17 cellular contexts compared by ENCODE assay signal in the genomic region with DNA sequence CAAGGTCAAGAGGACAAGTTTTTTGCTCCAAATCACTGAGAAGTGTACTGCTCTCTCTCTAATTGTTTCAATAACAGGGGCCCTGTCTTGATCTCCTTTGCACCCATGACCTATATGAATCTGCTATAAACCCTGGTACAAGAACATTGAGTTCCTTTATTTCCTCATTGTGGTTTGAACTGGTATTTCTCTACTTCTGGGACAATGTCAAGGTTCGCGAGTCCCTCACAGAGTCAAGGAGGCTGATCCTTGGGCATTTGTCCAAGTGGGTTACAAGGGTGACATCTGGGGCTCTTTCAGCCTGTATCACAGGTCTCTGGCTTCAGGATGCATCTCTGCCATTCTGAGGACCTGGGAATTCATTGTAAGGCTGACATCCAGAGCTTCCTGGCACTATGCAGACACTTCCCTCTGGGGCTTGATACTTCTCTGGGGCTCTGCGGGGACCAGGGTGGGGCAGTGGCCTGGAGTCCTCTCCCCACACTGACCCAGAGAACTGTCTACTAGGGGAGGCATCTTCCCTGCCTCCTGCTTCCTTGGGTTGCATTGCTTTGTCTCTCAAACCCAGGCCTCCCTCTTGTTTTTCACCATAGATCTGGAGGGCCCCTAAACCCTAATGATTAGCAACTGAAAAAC. TPM values are rescaled to one million over a fixed set of nuclear protein-coding genes. Genes with fewer than 3 reads are reported as not detected.
A peak's percentile ranks its signal among the peaks of the same experiment; 100 is the strongest.
DNase-seq lines count a peak whose midpoint lies in the region; ATAC-seq, FAIRE-seq and TF ChIP-seq lines count a peak whose summit lies in the region.
"Had no signal": no experiment of that assay in that cellular context is flagged by ENCODE, and none has a peak within 500 bp of the region (broad histone marks: within the 10 kb centered on the region; RNA-seq: fewer than 3 reads in every experiment).

No MANE protein-coding gene starts in this region.

- H3K4me1 Mint-ChIP-seq in nephron: peaks cover 8% of the 10 kb centered on the region
- H3K4me1 Mint-ChIP-seq: memory B cell had no signal

- no peaks in the 10 kb centered on the region for H3K36me3 ChIP-seq in BLaER1 treated with 17β-estradiol and CSF1 and Interleukin-3, amounts not matched to agents 10 nM and 100 nM
- H3K36me3 ChIP-seq in KMS-11 (ENCODE audit: insufficient read depth): no peaks in the 10 kb centered on the region
- no peaks in the 10 kb centered on the region for H3K36me3 ChIP-seq in H1 (ENCODE audit: control insufficient read depth in 2 of 4, insufficient read depth in 4 of 4, low read length in 3 of 4)
- H3K36me3 ChIP-seq: Peyer's patch had no signal

- H3K79me2 ChIP-seq in KMS-11 (ENCODE audit: insufficient read depth, low read depth) (no peaks in the 10 kb centered on the region), H1 (ENCODE audit: control insufficient read depth in 1 of 2, insufficient read depth in 2 of 2, low read length in 2 of 2) (no peaks in the 10 kb centered on the region)

- H2BK15ac ChIP-seq in H1 (ENCODE audit: low read length): no peak overlapping the region

- no peak overlapping the region for H3K14ac ChIP-seq in H1 (ENCODE audit: insufficient read length)

- H3K23ac ChIP-seq in H1 (ENCODE audit: insufficient read length): no peak overlapping the region

- H2BK12ac ChIP-seq in H1 (ENCODE audit: low read depth, low read length): no peak overlapping the region; the same call in 1 of the 2 replicates

- no peak overlapping the region for H3K4me3 ChIP-seq in BLaER1 treated with 17β-estradiol and CSF1 and Interleukin-3, amounts not matched to agents 10 nM and 100 nM
- H3K4me3 ChIP-seq in KMS-11 (IDR thresholded peaks at IDR 0.05; ENCODE audit: insufficient read depth, low read depth, low read length) (no peak overlapping the region), H1 (ENCODE audit: extremely low read depth in 1 of 4, insufficient read depth in 2 of 4, low read depth in 3 of 4, low read length in 4 of 4) (no peak overlapping the region)
- H3K4me3 ChIP-seq: Peyer's patch had no signal

- peak overlapping the region in 6 of 11 experiments; percentile 10 to 69 (median 36); a peak in 8 of 22 replicates for H3K4me2 ChIP-seq in BLaER1 treated with 17β-estradiol and CSF1 and Interleukin-3, amounts not matched to agents 10 nM and 100 nM
- no peak overlapping the region for H3K4me2 ChIP-seq in KMS-11
- peak overlapping the region in 1 of 2 experiments; percentile 41; a peak in 2 of 4 replicates for H3K4me2 ChIP-seq in H1 (ENCODE audit: insufficient read depth in 1 of 2, low read depth in 2 of 2, low read length in 2 of 2)

- H3K9ac ChIP-seq in BLaER1 treated with 17β-estradiol and CSF1 and Interleukin-3, amounts not matched to agents 10 nM and 100 nM: no peak overlapping the region
- H3K9ac ChIP-seq in KMS-11: no peak overlapping the region
- H3K9ac ChIP-seq in H1 (replicated peaks in 1 of 4; ENCODE audit: extremely low read depth in 1 of 4, low read depth in 3 of 4, low read length in 3 of 4): no peak overlapping the region

- TF ChIP-seq CTCF in KMS-11 (conservative IDR thresholded peaks at IDR 0.05; ENCODE audit: low read depth, low read length) (no peak), H1 (IDR thresholded peaks at IDR 0.05; ENCODE audit: control extremely low read depth in 1 of 3, insufficient read depth in 1 of 3, low read depth in 1 of 3, low read length in 3 of 3) (no peak), nephron (IDR thresholded peaks at IDR 0.05; ENCODE audit: unreplicated experiment in 3 of 3) (no peak)

- ATAC-seq in GM19463 (IDR thresholded peaks at IDR 0.05; ENCODE audit: unreplicated experiment) (no peak), GM18519 (IDR thresholded peaks at IDR 0.05; ENCODE audit: low FRiP score, unreplicated experiment) (no peak)

- 0 out of 2 replicates have a peak overlapping the region, but pooled peaks have one; percentile 31 for H2BK5ac ChIP-seq in H1 (ENCODE audit: low read depth, low read length)

- no peak overlapping the region for H3K56ac ChIP-seq in H1 (replicated peaks; ENCODE audit: insufficient read length, low read depth, low read length)

- H2AK5ac ChIP-seq in H1 (ENCODE audit: low read depth, low read length): no peak overlapping the region

- H3K9me3 ChIP-seq in BLaER1 treated with 17β-estradiol and CSF1 and Interleukin-3, amounts not matched to agents 10 nM and 100 nM (replicated peaks in 1 of 11): no peaks in the 10 kb centered on the region
- no peaks in the 10 kb centered on the region for H3K9me3 ChIP-seq in H1 (ENCODE audit: insufficient read depth in 2 of 2, low read depth in 1 of 2, low read length in 1 of 2)
- H3K9me3 ChIP-seq: Peyer's patch had no signal

- DNase-seq in H1 (ENCODE audit: low read depth in 1 of 2, low spot score in 2 of 2): no peak
- no peak for DNase-seq in C1 segment of cervical spinal cord (lab: John Stamatoyannopoulos, UW)
- DNase-seq in erythroblast (lab: John Stamatoyannopoulos, UW): no peak
- DNase-seq: right cardiac atrium had no signal

- H4K5ac ChIP-seq in H1 (ENCODE audit: insufficient read length, low read depth, low read length): peak overlapping the region; percentile 6

- no peaks in the 10 kb centered on the region for H4K20me1 ChIP-seq in BLaER1 treated with 17β-estradiol and CSF1 and Interleukin-3, amounts not matched to agents 10 nM and 100 nM
- no peaks in the 10 kb centered on the region for H4K20me1 ChIP-seq in KMS-11 (ENCODE audit: insufficient read depth)
- H4K20me1 ChIP-seq in H1 (replicated peaks in 1 of 2; ENCODE audit: control insufficient read depth in 1 of 2, insufficient read depth in 2 of 2, low read length in 2 of 2): no peaks in the 10 kb centered on the region

- no peak overlapping the region for H4K91ac ChIP-seq in H1 (replicated peaks; ENCODE audit: insufficient read length, low read length)

- H4K8ac ChIP-seq in H1 (ENCODE audit: extremely low read depth, insufficient read depth, low read length): no peak overlapping the region

- H3K4me3 Mint-ChIP-seq in nephron: no peak overlapping the region
- H3K4me3 Mint-ChIP-seq: activated naive CD8-positive, alpha-beta T cell; brain; memory B cell; stimulated activated naive CD8-positive, alpha-beta T cell treated with anti-CD3 and anti-CD28 coated beads, Interleukin-15, Interleukin-2, amounts not matched to agents 100 ng/mL and 50 ng/mL, for 24 hours had no signal

- H3K27me3 ChIP-seq in BLaER1 treated with 17β-estradiol and CSF1 and Interleukin-3, amounts not matched to agents 10 nM and 100 nM: no peaks in the 10 kb centered on the region
- H3K27me3 ChIP-seq in KMS-11 (ENCODE audit: insufficient read depth, low read depth) (no peaks in the 10 kb centered on the region), H1 (replicated peaks in 1 of 4; ENCODE audit: control insufficient read depth in 3 of 4, extremely low read depth in 1 of 4, insufficient read depth in 3 of 4, low read length in 3 of 4) (no peaks in the 10 kb centered on the region)
- H3K27me3 ChIP-seq: Peyer's patch had no signal

- peak overlapping the region in 2 of 3 experiments; percentile 17 to 27 for H3K27ac Mint-ChIP-seq in nephron
- H3K27ac Mint-ChIP-seq: activated naive CD8-positive, alpha-beta T cell; memory B cell; stimulated activated naive CD8-positive, alpha-beta T cell treated with anti-CD3 and anti-CD28 coated beads, Interleukin-15, Interleukin-2, amounts not matched to agents 100 ng/mL and 50 ng/mL, for 24 hours had no signal

- H3K23me2 ChIP-seq in H1 (ENCODE audit: low read depth, low read length): no peaks in the 10 kb centered on the region; the same call in 1 of the 2 replicates

- no peaks in the 10 kb centered on the region for H3K79me1 ChIP-seq in H1 (ENCODE audit: low read depth, low read length)

- H3K9me3 Mint-ChIP-seq in nephron: no peaks in the 10 kb centered on the region
- H3K9me3 Mint-ChIP-seq: brain; memory B cell; stimulated activated naive CD8-positive, alpha-beta T cell treated with anti-CD3 and anti-CD28 coated beads, Interleukin-15, Interleukin-2, amounts not matched to agents 100 ng/mL and 50 ng/mL, for 24 hours had no signal

- TF ChIP-seq EP300 in H1 (IDR thresholded peaks at IDR 0.05; ENCODE audit: borderline replicate concordance in 1 of 2, low read depth in 2 of 2, low read length in 2 of 2): no peak

- no peak overlapping the region for H3K18ac ChIP-seq in H1 (ENCODE audit: extremely low read depth, low read length)

- 76% methylated on average over 3 of the region's 3 CpGs; no CpG with 5 or more reads in 1 of the 2 experiments for WGBS in H1 (ENCODE audit: extremely low coverage in 1 of 2, insufficient coverage in 1 of 2, insufficient read length in 1 of 2, insufficient replicate concordance in 2 of 2, low coverage in 1 of 2, low lambda C conversion rate in 2 of 2, missing lambda C conversion rate in 1 of 2), 2 experiments

- H3K4me1 ChIP-seq in BLaER1 treated with 17β-estradiol and CSF1 and Interleukin-3, amounts not matched to agents 10 nM and 100 nM: peaks cover 14 to 58% (median 28%) of the 10 kb centered on the region in 10 experiments; a peak in 19 of 20 replicates
- H3K4me1 ChIP-seq in KMS-11 (ENCODE audit: low read depth, poor library complexity, severe bottlenecking) (peaks cover 7% of the 10 kb centered on the region), H1 (replicated peaks in 1 of 4; ENCODE audit: control insufficient read depth in 3 of 4, insufficient read depth in 4 of 4, low read length in 3 of 4) (peaks cover 0 to 11% (median 4%) of the 10 kb centered on the region in 4 experiments; a peak in 4 of 7 replicates)

- H2AFZ ChIP-seq in KMS-11 (ENCODE audit: low read depth): peak overlapping the region; percentile 67; the same call in 1 of the 2 replicates
- peak overlapping the region; percentile 56 for H2AFZ ChIP-seq in H1 (ENCODE audit: low read length)

- no peaks in the 10 kb centered on the region for H3K27me3 Mint-ChIP-seq in nephron (ENCODE audit: low read depth)
- H3K27me3 Mint-ChIP-seq: activated naive CD8-positive, alpha-beta T cell; brain; memory B cell; stimulated activated naive CD8-positive, alpha-beta T cell treated with anti-CD3 and anti-CD28 coated beads, Interleukin-15, Interleukin-2, amounts not matched to agents 100 ng/mL and 50 ng/mL, for 24 hours had no signal

- H2BK120ac ChIP-seq in H1 (replicated peaks; ENCODE audit: low read depth, low read length): no peak overlapping the region

- POLR2A ChIA-PET in H1 (lab: Charles Lee; ENCODE audit: partially characterized antibody): interaction anchor here (1.5 kb wide), 1 partner anchor 308 kb away, joined by 3 read pairs; no protein-coding TSS in a partner anchor

- TF ChIP-seq RAD21 in H1 (IDR thresholded peaks at IDR 0.05 in 1 of 2, conservative IDR thresholded peaks at IDR 0.05 in 1 of 2; ENCODE audit: low read depth in 2 of 2, low read length in 2 of 2): no peak

- TF ChIP-seq POLR2A in H1 (IDR thresholded peaks at IDR 0.05; ENCODE audit: control extremely low read depth in 1 of 2, low read depth in 2 of 2, low read length in 2 of 2) (no peak), erythroblast (IDR thresholded peaks at IDR 0.05; ENCODE audit: low read length) (no peak)

- no peak for FAIRE-seq in H1 (lab: Jason Lieb, UNC)

- no peak overlapping the region for H3K4ac ChIP-seq in H1 (replicated peaks; ENCODE audit: insufficient read length, low read depth, low read length)

- H3K36me3 Mint-ChIP-seq in nephron (ENCODE audit: low read depth): no peaks in the 10 kb centered on the region
- H3K36me3 Mint-ChIP-seq: activated naive CD8-positive, alpha-beta T cell; brain; memory B cell had no signal

- CTCF ChIA-PET in H1 (lab: Charles Lee; ENCODE audit: partially characterized antibody): interaction anchor here (0.6 to 6.7 kb wide), 27 partner anchors 11 to 848 kb away, joined by 3 to 88 read pairs (median 6); a partner anchor contains a TSS

- H2BK20ac ChIP-seq in H1 (ENCODE audit: low read length): 0 out of 2 replicates have a peak overlapping the region, but pooled peaks have one; percentile 7

- no peak overlapping the region for H3K27ac ChIP-seq in BLaER1 treated with 17β-estradiol and CSF1 and Interleukin-3, amounts not matched to agents 10 nM and 100 nM
- H3K27ac ChIP-seq in KMS-11 (no peak overlapping the region), H1 (ENCODE audit: low read depth, low read length) (peak overlapping the region; percentile 51; the same call in 1 of the 2 replicates)
- H3K27ac ChIP-seq: Peyer's patch had no signal

RNA-seq across cellular contexts. Expression of a gene that starts 22.5 kb away (rescaled TPM):
- total RNA-seq in H1 (2021; fragmentation: NEBNext Ultra II Directional; extraction: Animal tissue kit (Norgen Biotek cat#: 25700)): 0.20 and 0.23 TPM in 2 replicates
- polyA plus RNA-seq in H1 (2011; rRNA removed): 0.53 and 0.64 TPM in 2 replicates
- polyA plus RNA-seq in H1 (2011; cell fraction: cytosol; rRNA removed): 0.49 TPM
- polyA plus RNA-seq in H1 (2011; cell fraction: nucleus; rRNA removed): 0.90 TPM
- 0.12 to 0.20 TPM (median 0.18 TPM) in 4 replicates for polyA plus RNA-seq in H1 (2012, experiment 1 of 2)
- polyA plus RNA-seq in H1 (2012, experiment 2 of 2): 0.04 TPM
- 0.22 TPM for polyA plus RNA-seq in H1 (2013, experiment 1 of 2)
- polyA plus RNA-seq in H1 (2013, experiment 2 of 2): 0.20 TPM
- 1.3 and 1.6 TPM in 2 replicates for polyA minus RNA-seq in H1 (2011; rRNA and poly(A)+ RNA removed)
- polyA minus RNA-seq in H1 (2011; cell fraction: cytosol; rRNA and poly(A)+ RNA removed): 0.88 TPM
- polyA minus RNA-seq in H1 (2011; cell fraction: nucleus; rRNA and poly(A)+ RNA removed): 2.3 TPM
- total RNA-seq: dermis blood vessel endothelial cell, Peyer's patch, right cardiac atrium had no signal
- polyA plus RNA-seq: esophagus, neural cell, right cardiac atrium had no signal
